In genomic region chr11:2992234-2992999, GRCh38 we compare ENCODE assay signal across 8 cellular contexts. TPM values are rescaled to one million over a fixed set of nuclear protein-coding genes. Genes with fewer than 3 reads are reported as not detected.
DNase-seq lines count a peak whose midpoint lies in the region; ATAC-seq and TF ChIP-seq lines count a peak whose summit lies in the region.

NAP1L4 (minus strand) TSS chr11:2992329; CDS start chr11:2979220, 13,109 bp downstream.

- peaks cover 9 to 26% of the 10 kb centered on the region in 2 experiments; a peak in 3 of 4 replicates for H3K4me1 ChIP-seq in SK-N-SH (ENCODE audit: control insufficient read depth in 1 of 2, insufficient read depth in 2 of 2, low read depth in 1 of 2, low read length in 1 of 2)

- peaks cover 0 to 8% of the 10 kb centered on the region in 2 experiments for H3K36me3 ChIP-seq in SK-N-SH (replicated peaks in 1 of 2; ENCODE audit: control insufficient read depth in 1 of 2, insufficient read depth in 2 of 2, low read length in 1 of 2)

- CTCF ChIA-PET in SK-N-SH (lab: Yijun Ruan, JAX) = interaction anchor here (1.0 to 1.2 kb wide), 2 partner anchors 99 to 156 kb away, joined by 3 read pairs; no protein-coding TSS in a partner anchor

- peaks cover 36% of the 10 kb centered on the region for H4K20me1 ChIP-seq in SK-N-SH (ENCODE audit: insufficient read depth)

- H3K4me2 ChIP-seq in SK-N-SH = peak within 1 kb of the TSS; percentile 96

- H3K9me3 ChIP-seq in SK-N-SH = no peaks in the 10 kb centered on the region

- peaks cover 5% of the 10 kb centered on the region for H3F3A ChIP-seq in SK-N-SH (replicated peaks; ENCODE audit: insufficient read depth)

- H3K27me3 ChIP-seq in SK-N-SH (ENCODE audit: insufficient read depth) = no peaks in the 10 kb centered on the region

- no peak for TF ChIP-seq RAD21 in SK-N-SH (IDR thresholded peaks at IDR 0.05; ENCODE audit: low read length)

- peak within 1 kb of the TSS; percentile 81 to 82 for H3K27ac ChIP-seq in SK-N-SH (ENCODE audit: low read depth in 2 of 2, low read length in 1 of 2)
- H3K27ac ChIP-seq in temporal lobe (ENCODE audit: low read depth, low read length) = peak within 1 kb of the TSS; percentile 40

- no peaks in the 10 kb centered on the region for H3K9me2 ChIP-seq in SK-N-SH

- under 1% methylated on average over 24 of the region's 77 CpGs for WGBS in SK-N-SH (ENCODE audit: low lambda C conversion rate)

- peak within 1 kb of the TSS; percentile 93 for H3K9ac ChIP-seq in SK-N-SH

- TF ChIP-seq EP300 in SK-N-SH (IDR thresholded peaks at IDR 0.05; ENCODE audit: borderline replicate concordance in 1 of 2, low read depth in 1 of 2, low read length in 1 of 2) = no peak

- DNase-seq in GM04504 (ENCODE audit: low read depth) = peak; percentile 88
- DNase-seq in NCI-H1048 (lab: John Stamatoyannopoulos, UW) = peak; percentile 96
- DNase-seq in SK-N-SH = peak; percentile 99
- DNase-seq in activated naive CD4-positive, alpha-beta T cell treated with anti-CD3 and anti-CD28 coated beads, Interleukin-2, amount 50 U/mL, for 16 hours = peak; percentile 98
- DNase-seq in globus pallidus (ENCODE audit: low spot score) = peak; percentile 94
- peak; percentile 88 for DNase-seq in occipital lobe (lab: John Stamatoyannopoulos, UW)

- peak within 1 kb of the TSS; percentile 90 for H2AFZ ChIP-seq in SK-N-SH (ENCODE audit: low read depth)

- H3K4me3 ChIP-seq in SK-N-SH (ENCODE audit: low read depth in 2 of 2, low read length in 1 of 2) = peak within 1 kb of the TSS; percentile 89 to 97

- peak; percentile 80 for ATAC-seq in HG02571 (IDR thresholded peaks at IDR 0.05; ENCODE audit: unreplicated experiment)

- TF ChIP-seq CTCF in SK-N-SH (IDR thresholded peaks at IDR 0.05) = no peak

- POLR2A ChIA-PET in SK-N-SH (lab: Yijun Ruan, JAX) = interaction anchor here (0.7 to 1.3 kb wide), 2 partner anchors 8 to 11 kb away, joined by 3 to 4 read pairs; no protein-coding TSS in a partner anchor

- peaks cover 44% of the 10 kb centered on the region for H3K79me2 ChIP-seq in SK-N-SH (ENCODE audit: insufficient read depth)

TF ChIP-seq in SK-N-SH, 30 proteins besides CTCF, POLR2A, EP300 and RAD21:
- peak; percentile 96 for TF ChIP-seq SIN3A (IDR thresholded peaks at IDR 0.05; ENCODE audit: borderline replicate concordance, low read depth, low read length)
- TF ChIP-seq TEAD4 (IDR thresholded peaks at IDR 0.05; ENCODE audit: borderline replicate concordance, insufficient read depth) = no peak; the same call in 1 of the 2 replicates
- no peak for TF ChIP-seq SMC3 (IDR thresholded peaks at IDR 0.05; ENCODE audit: low read depth, low read length)
- peak; percentile 81 for TF ChIP-seq MAX (IDR thresholded peaks at IDR 0.05; ENCODE audit: low read depth)
- TF ChIP-seq POLR2AphosphoS5 (IDR thresholded peaks at IDR 0.05; ENCODE audit: low read depth, low read length) = peak; percentile 51; the same call in 1 of the 2 replicates
- no peak; the same call in none of the 2 replicates for TF ChIP-seq YY1 (IDR thresholded peaks at IDR 0.05; ENCODE audit: low read depth)
- 0 out of 2 replicates have a peak, but pooled peaks have one; percentile 29 for TF ChIP-seq RFX5 (IDR thresholded peaks at IDR 0.05; ENCODE audit: low read length)
- no peak for TF ChIP-seq ZBTB33 (IDR thresholded peaks at IDR 0.05; ENCODE audit: borderline replicate concordance, low read depth)
- peak; percentile 98 for TF ChIP-seq MXI1 (IDR thresholded peaks at IDR 0.05; ENCODE audit: low read depth, low read length)
- TF ChIP-seq JUND (IDR thresholded peaks at IDR 0.05) = no peak
- peak; percentile 60 for TF ChIP-seq TAF1 (IDR thresholded peaks at IDR 0.05; ENCODE audit: borderline replicate concordance, low read depth, low read length)
- no peak for TF ChIP-seq EZH2phosphoT487 (IDR thresholded peaks at IDR 0.05; ENCODE audit: borderline replicate concordance, low read depth)
- TF ChIP-seq USF1 (IDR thresholded peaks at IDR 0.05; ENCODE audit: borderline replicate concordance, low read depth) = no peak
- TF ChIP-seq CHD2 (IDR thresholded peaks at IDR 0.05; ENCODE audit: low read length, partially characterized antibody) = peak; percentile 77
- peak; percentile 83 for TF ChIP-seq NRF1 (IDR thresholded peaks at IDR 0.05; ENCODE audit: low read depth, low read length)
- no peak for TF ChIP-seq ELF1 (IDR thresholded peaks at IDR 0.05)
- TF ChIP-seq IRF3 (IDR thresholded peaks at IDR 0.05; ENCODE audit: low read depth, low read length) = peak; percentile 69
- no peak for TF ChIP-seq GATA2 (CRISPR knock-in tag; IDR thresholded peaks at IDR 0.05)
- TF ChIP-seq FOSL2 (IDR thresholded peaks at IDR 0.05; ENCODE audit: borderline replicate concordance, low read depth) = no peak

RNA-seq across cellular contexts. Expression of gene NAP1L4, which starts in this region (rescaled TPM):
- polyA plus RNA-seq in SK-N-SH (2012; rRNA removed) = 82.5 and 104 TPM in 2 replicates
- 94.9 and 110 TPM in 2 replicates for polyA plus RNA-seq in SK-N-SH (2012; cell fraction: cytosol; rRNA removed)
- 54.4 and 105 TPM in 2 replicates for polyA plus RNA-seq in SK-N-SH (2012; cell fraction: nucleus; rRNA removed)
- total RNA-seq in occipital lobe (207 TPM), temporal lobe (185 TPM)

Comparison
In these comparisons a context has a peak if more than half of its experiments do, and no peak if none do; other contexts are left out.
1. Peak in every context shown above with its lines: DNase-seq, ATAC-seq, H3K4me3 ChIP-seq and H3K27ac ChIP-seq.